12 cellular contexts compared by ENCODE assay signal in the genomic region with DNA sequence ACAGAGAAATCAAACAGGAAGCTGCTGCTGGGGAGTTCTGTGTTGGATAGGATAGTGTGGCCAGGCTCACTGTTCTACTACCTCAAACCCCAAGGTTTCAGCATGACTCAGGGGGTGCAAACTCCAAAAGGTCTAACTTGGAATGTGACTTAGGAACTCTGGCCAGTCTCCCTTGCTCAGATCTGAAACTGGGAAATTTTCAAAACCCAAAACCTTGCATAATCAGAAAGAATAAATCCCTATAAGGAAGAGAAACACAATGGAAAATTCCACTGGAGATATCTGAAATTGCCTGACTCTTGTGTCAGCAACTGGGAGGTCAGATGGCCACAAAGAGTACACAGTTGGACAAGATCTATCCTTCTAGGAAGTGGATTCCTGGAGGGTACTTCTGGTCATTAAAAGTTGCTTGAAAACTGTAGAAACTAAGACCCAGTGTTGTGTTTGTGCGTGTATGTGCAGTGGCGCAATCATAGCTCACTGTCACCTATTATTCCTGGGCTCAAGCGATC. TPM values are rescaled to one million over a fixed set of nuclear protein-coding genes. Genes with fewer than 3 reads are reported as not detected.
DNase-seq lines count a peak whose midpoint lies in the region; ATAC-seq, FAIRE-seq and TF ChIP-seq lines count a peak whose summit lies in the region.
"Had no signal": no experiment of that assay in that cellular context is flagged by ENCODE, and none has a peak within 500 bp of the region (broad histone marks: within the 10 kb centered on the region; RNA-seq: fewer than 3 reads in every experiment).

No MANE protein-coding gene starts in this region.

- H3K36me3 ChIP-seq in SK-N-MC (ENCODE audit: insufficient read depth, low read length), result no peaks in the 10 kb centered on the region
- H3K36me3 ChIP-seq in gastroesophageal sphincter, result no peaks in the 10 kb centered on the region
- H3K36me3 ChIP-seq: neutrophil had no signal

- no peak for TF ChIP-seq EP300 in gastroesophageal sphincter (IDR thresholded peaks at IDR 0.05)

- peaks cover 0 to 6% (median 3%) of the 10 kb centered on the region in 3 donors for H3K4me1 ChIP-seq in gastroesophageal sphincter

- peak; percentile 70 for ATAC-seq in gastroesophageal sphincter
- ATAC-seq in GM21576 (IDR thresholded peaks at IDR 0.05; ENCODE audit: unreplicated experiment), result no peak
- ATAC-seq in GM21529 (IDR thresholded peaks at IDR 0.05; ENCODE audit: unreplicated experiment), result no peak
- ATAC-seq: Panc1 had no signal

- H3K9me3 ChIP-seq in SK-N-MC (ENCODE audit: low read depth, low read length) (no peaks in the 10 kb centered on the region), gastroesophageal sphincter (no peaks in the 10 kb centered on the region)
- H3K9me3 ChIP-seq: neutrophil had no signal

- no peak for FAIRE-seq in frontal cortex (lab: Jason Lieb, UNC)

- DNase-seq in EL (peak; percentile 96), SK-N-MC (ENCODE audit: low read depth, low spot score) (no peak), skeletal muscle cell (ENCODE audit: low read depth) (peak; percentile 94), frontal cortex (ENCODE audit: low spot score in 2 of 2) (no peak), NCI-H2227 treated with DMSO at 0.1 percent for 48 hours (lab: John Stamatoyannopoulos, UW) (no peak)
- DNase-seq: NCI-H1417 treated with DMSO at 0.1 percent for 48 hours had no signal

- peak overlapping the region; percentile 49; the same call in 1 of the 2 replicates for H3K27ac ChIP-seq in SK-N-MC
- no peak overlapping the region for H3K27ac ChIP-seq in gastroesophageal sphincter
- H3K27ac ChIP-seq: neutrophil had no signal

- peak overlapping the region; percentile 5 for H3K9ac ChIP-seq in SK-N-MC (ENCODE audit: insufficient read length)

- TF ChIP-seq POLR2A in gastroesophageal sphincter (IDR thresholded peaks at IDR 0.05), result no peak

- TF ChIP-seq CTCF in gastroesophageal sphincter (IDR thresholded peaks at IDR 0.05), result no peak

- no peak overlapping the region for H3K4me3 ChIP-seq in SK-N-MC
- no peak overlapping the region for H3K4me3 ChIP-seq in gastroesophageal sphincter
- no peak overlapping the region for H3K4me3 ChIP-seq in skeletal muscle cell (ENCODE audit: low read depth, low read length)

- 83 to 100% methylated on average over 1 to 3 of the region's 3 CpGs for WGBS in gastroesophageal sphincter (ENCODE audit: low coverage in 1 of 2), 2 donors

- no peaks in the 10 kb centered on the region for H3K27me3 ChIP-seq in gastroesophageal sphincter
- H3K27me3 ChIP-seq: neutrophil had no signal

RNA-seq across cellular contexts. Expression of a gene that starts 58.0 kb away (rescaled TPM):
- not detected for total RNA-seq in gastroesophageal sphincter
- under 0.01 TPM for total RNA-seq in frontal cortex
- total RNA-seq: glomerular endothelial cell had no signal

Comparison
In these comparisons a context has a peak if more than half of its experiments do, and no peak if none do; other contexts are left out.
1. DNase-seq: peak in EL (single experiment) and skeletal muscle cell (single experiment); none in SK-N-MC (single experiment), frontal cortex (0 of 2) and NCI-H2227 treated with DMSO at 0.1 percent for 48 hours (single experiment).